20 cellular contexts compared by ENCODE assay signal in the genomic region with DNA sequence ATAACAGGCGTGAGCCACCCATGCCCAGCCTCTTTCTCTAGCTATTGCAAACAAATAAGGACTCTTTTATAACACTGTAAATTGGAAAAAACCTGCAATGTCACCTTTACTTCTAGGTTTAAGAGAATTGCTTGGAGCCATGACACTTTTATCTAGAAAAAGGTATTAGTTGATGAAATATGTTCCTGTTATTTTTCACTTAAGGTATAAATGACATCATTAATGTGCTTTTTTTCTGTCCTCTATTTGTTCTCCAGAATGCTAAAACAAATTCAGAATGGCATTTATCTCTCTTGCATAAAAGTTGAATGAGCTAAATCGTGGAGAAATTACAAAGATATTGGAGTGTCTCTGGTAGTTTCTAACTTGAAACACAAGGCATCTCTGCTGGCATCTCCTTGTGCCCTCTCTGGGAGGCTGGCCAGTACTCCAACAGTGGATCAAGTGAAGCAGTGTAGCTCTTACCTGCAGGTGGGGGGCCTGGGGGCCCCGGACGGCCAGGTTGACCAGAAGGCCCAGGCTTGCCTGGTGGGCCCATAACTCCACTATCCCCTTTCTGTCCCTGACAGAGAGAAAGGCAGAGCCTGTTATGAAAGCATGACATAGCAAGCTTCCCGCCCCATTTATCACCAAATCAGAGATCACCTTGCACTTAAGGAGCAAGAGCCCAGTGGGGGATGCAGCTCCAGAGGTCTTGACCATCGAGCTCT. TPM values are rescaled to one million over a fixed set of nuclear protein-coding genes. Genes with fewer than 3 reads are reported as not detected.
DNase-seq lines count a peak whose midpoint lies in the region; ATAC-seq, FAIRE-seq and TF ChIP-seq lines count a peak whose summit lies in the region.
"Had no signal": no experiment of that assay in that cellular context is flagged by ENCODE, and none has a peak within 500 bp of the region (broad histone marks: within the 10 kb centered on the region; RNA-seq: fewer than 3 reads in every experiment).

No MANE protein-coding gene starts in this region.

- TF ChIP-seq RAD21 in K562 (CRISPR knock-in tag; conservative IDR thresholded peaks at IDR 0.05 in 1 of 2, IDR thresholded peaks at IDR 0.05 in 1 of 2), result no peak

- H3K27me3 ChIP-seq in K562 (ENCODE audit: control insufficient read depth in 2 of 2, insufficient read depth in 2 of 2, low read length in 2 of 2) (peaks cover 24 to 28% of the 10 kb centered on the region in 2 experiments), psoas muscle (ENCODE audit: insufficient read depth in 3 of 3, low read length in 2 of 3) (no peaks in the 10 kb centered on the region), aorta (ENCODE audit: control insufficient read depth in 1 of 2, insufficient read depth in 2 of 2, low read length in 1 of 2) (no peaks in the 10 kb centered on the region)

- no peak overlapping the region for H2AFZ ChIP-seq in K562 (ENCODE audit: low read depth, low read length)

- intact Hi-C loops in natural killer cell (cut with micrococcal nuclease), result loop anchor here (5.0 kb wide), 1 partner anchor 56 kb away; the partner anchor contains the start of gene COLQ
- intact Hi-C loops in K562 (cut with micrococcal nuclease), result no loop called here
- intact Hi-C loops in psoas muscle (cut with DNase I), result loop anchor here (5.0 to 10.0 kb wide), 2 partner anchors 46 to 89 kb away; no protein-coding TSS in a partner anchor
- intact Hi-C loops in aorta (cut with DNase I), result no loop called here

- H3K4me3 ChIP-seq in K562 (no peak overlapping the region), psoas muscle (no peak overlapping the region), aorta (ENCODE audit: low read length in 2 of 2) (no peak overlapping the region)
- H3K4me3 ChIP-seq: HAP-1 had no signal

- no peak for TF ChIP-seq EP300 in K562 (IDR thresholded peaks at IDR 0.05; ENCODE audit: low read length)

- no peak for TF ChIP-seq POLR2A in K562 (conservative IDR thresholded peaks at IDR 0.05)

- peak overlapping the region; percentile 77 for H3K4me3 Mint-ChIP-seq in natural killer cell
- H3K4me3 Mint-ChIP-seq in natural killer cell treated with Interleukin-12 subunit alpha and Interleukin-12 subunit beta and Interleukin-15 and Interleukin-18, amount 100 ng/mL, for 72 hours, result no peak overlapping the region
- H3K4me3 Mint-ChIP-seq: B cell; CD14-positive monocyte; CD8-positive, alpha-beta T cell; HFFc6 had no signal

- H3K27ac ChIP-seq in K562 (ENCODE audit: extremely low read depth, low read depth, low read length), result no peak overlapping the region
- peak overlapping the region; percentile 89 for H3K27ac ChIP-seq in psoas muscle
- H3K27ac ChIP-seq in aorta (ENCODE audit: low read depth in 1 of 2, low read length in 2 of 2), result no peak overlapping the region

- H3K4me1 ChIP-seq in K562 (replicated peaks in 1 of 2; ENCODE audit: control insufficient read depth in 2 of 2, insufficient read depth in 2 of 2, low read length in 2 of 2) (peaks cover 0 to 7% of the 10 kb centered on the region in 2 experiments; a peak in 2 of 5 replicates), psoas muscle (peaks cover 23% of the 10 kb centered on the region), aorta (ENCODE audit: control insufficient read depth in 1 of 2, insufficient read depth in 2 of 2, low read length in 2 of 2) (peaks cover 0 to 3% of the 10 kb centered on the region in 2 donors)
- H3K4me1 ChIP-seq: HAP-1 had no signal

- POLR2A ChIA-PET in K562 (lab: Yijun Ruan, JAX), result interaction anchor here (0.8 to 1.4 kb wide), 6 partner anchors 10 to 367 kb away, joined by 3 to 6 read pairs (median 3); partner anchors contain the start of gene RBSN

- DNase-seq in natural killer cell, result no peak
- DNase-seq in natural killer cell treated with Interleukin-12 subunit alpha and Interleukin-12 subunit beta and Interleukin-15 and Interleukin-18, amount 100 ng/mL, for 72 hours (ENCODE audit: low spot score), result no peak
- no peak for DNase-seq in K562 (ENCODE audit: extremely low read depth in 1 of 4, low spot score in 3 of 4)
- DNase-seq in psoas muscle, result no peak
- no peak for DNase-seq in DMS114 treated with DMSO at 0.1 percent for 48 hours (lab: John Stamatoyannopoulos, UW; ENCODE audit: unreplicated experiment)
- no peak for DNase-seq in aorta
- DNase-seq: CD8-positive, alpha-beta T cell; COR-L47; DND-41; GDM1; HFFc6 had no signal

- WGBS in K562 (ENCODE audit: insufficient coverage, low coverage, missing lambda C conversion rate), result 12% methylated on average over 6 of the region's 6 CpGs
- WGBS in psoas muscle, 3 donors, result 63 to 94% (median 91%) methylated on average over 6 of the region's 6 CpGs
- 95 to 97% methylated on average over 6 of the region's 6 CpGs for WGBS in aorta, 2 donors

- no TSS peak for BruUV-seq in K562 (replicated peaks; lab: Mats Ljungman, UMichigan)

- no peak overlapping the region for H3K9ac ChIP-seq in K562 (ENCODE audit: insufficient read depth in 1 of 2, low read depth in 2 of 2, low read length in 2 of 2)

- H3K9me3 Mint-ChIP-seq in natural killer cell, result no peaks in the 10 kb centered on the region
- H3K9me3 Mint-ChIP-seq in natural killer cell treated with Interleukin-12 subunit alpha and Interleukin-12 subunit beta and Interleukin-15 and Interleukin-18, amount 100 ng/mL, for 72 hours, result peaks cover 2% of the 10 kb centered on the region
- H3K9me3 Mint-ChIP-seq: CD8-positive, alpha-beta T cell; HFFc6 had no signal

- TF ChIP-seq CTCF in natural killer cell (IDR thresholded peaks at IDR 0.05) (no peak), K562 (IDR thresholded peaks at IDR 0.05 in 2 of 3, conservative IDR thresholded peaks at IDR 0.05 in 1 of 3; ENCODE audit: insufficient read depth in 2 of 3, low read depth in 1 of 3, low read length in 3 of 3) (no peak), psoas muscle (IDR thresholded peaks at IDR 0.05) (no peak)

- H3K4me1 Mint-ChIP-seq in natural killer cell, result peaks cover 51 to 67% of the 10 kb centered on the region in 2 donors
- H3K4me1 Mint-ChIP-seq in natural killer cell treated with Interleukin-12 subunit alpha and Interleukin-12 subunit beta and Interleukin-15 and Interleukin-18, amount 100 ng/mL, for 72 hours (ENCODE audit: low read depth in 2 of 2), result peaks cover 32 to 40% of the 10 kb centered on the region in 2 donors
- H3K4me1 Mint-ChIP-seq: B cell had no signal

- H3K9me3 ChIP-seq in K562 (replicated peaks; ENCODE audit: control insufficient read depth, insufficient read depth, low read depth, low read length) (no peaks in the 10 kb centered on the region), psoas muscle (no peaks in the 10 kb centered on the region), aorta (ENCODE audit: control insufficient read depth, low read length) (no peaks in the 10 kb centered on the region)
- H3K9me3 ChIP-seq: HAP-1 had no signal

- H4K20me1 ChIP-seq in K562 (replicated peaks; ENCODE audit: control insufficient read depth, insufficient read depth, low read length), result no peaks in the 10 kb centered on the region

- peak overlapping the region; percentile 94 to 95 for H3K27ac Mint-ChIP-seq in natural killer cell
- H3K27ac Mint-ChIP-seq in natural killer cell treated with Interleukin-12 subunit alpha and Interleukin-12 subunit beta and Interleukin-15 and Interleukin-18, amount 100 ng/mL, for 72 hours, result peak overlapping the region in 1 of 2 donors; percentile 94
- H3K27ac Mint-ChIP-seq: B cell, CD14-positive monocyte, HFFc6 had no signal

- H3K36me3 ChIP-seq in K562 (ENCODE audit: control insufficient read depth, insufficient read depth, low read length), result no peaks in the 10 kb centered on the region
- H3K36me3 ChIP-seq in psoas muscle (ENCODE audit: insufficient read depth in 1 of 2, low read depth in 1 of 2), result peaks cover 2 to 20% of the 10 kb centered on the region in 2 donors
- H3K36me3 ChIP-seq in aorta (ENCODE audit: control insufficient read depth in 1 of 2, insufficient read depth in 2 of 2, low read length in 1 of 2), result peaks cover 0 to 2% of the 10 kb centered on the region in 2 donors
- H3K36me3 ChIP-seq: HAP-1 had no signal

- ATAC-seq in natural killer cell (no peak), K562 (peak; percentile 46; the same call in 2 of the 3 replicates), psoas muscle (no peak), GM21723 (IDR thresholded peaks at IDR 0.05; ENCODE audit: unreplicated experiment) (no peak), aorta (ENCODE audit: low FRiP score) (no peak)
- ATAC-seq in natural killer cell treated with Interleukin-12 subunit alpha and Interleukin-12 subunit beta and Interleukin-15 and Interleukin-18, amount 100 ng/mL, for 72 hours, result no peak
- ATAC-seq: CD8-positive, alpha-beta T cell had no signal

- no peaks in the 10 kb centered on the region for H3K79me2 ChIP-seq in K562 (ENCODE audit: control insufficient read depth, insufficient read depth, low read length)

- no peak for FAIRE-seq in K562 (lab: Jason Lieb, UNC)
- FAIRE-seq: A204.1, D721Med, GM19239, H1, HTR-8/SVneo had no signal

- H3K27me3 Mint-ChIP-seq in natural killer cell (ENCODE audit: low read depth in 2 of 2), result no peaks in the 10 kb centered on the region
- H3K27me3 Mint-ChIP-seq in natural killer cell treated with Interleukin-12 subunit alpha and Interleukin-12 subunit beta and Interleukin-15 and Interleukin-18, amount 100 ng/mL, for 72 hours, result no peaks in the 10 kb centered on the region
- H3K27me3 Mint-ChIP-seq: B cell had no signal

- H3K4me2 ChIP-seq in K562 (ENCODE audit: insufficient read depth, low read length), result no peak overlapping the region

- no peaks in the 10 kb centered on the region for H3K9me1 ChIP-seq in K562 (ENCODE audit: control insufficient read depth, insufficient read depth, low read length)

- no peaks in the 10 kb centered on the region for H3K36me3 Mint-ChIP-seq in natural killer cell
- H3K36me3 Mint-ChIP-seq in natural killer cell treated with Interleukin-12 subunit alpha and Interleukin-12 subunit beta and Interleukin-15 and Interleukin-18, amount 100 ng/mL, for 72 hours, result no peaks in the 10 kb centered on the region
- H3K36me3 Mint-ChIP-seq: CD14-positive monocyte; CD8-positive, alpha-beta T cell had no signal

- CTCF ChIA-PET in K562 (lab: Yijun Ruan, JAX; ENCODE audit: low intra/inter-chr PET ratio), result no interaction called here

- in situ Hi-C loops in K562 (cut with MboI), result no loop called here

RNA-seq across cellular contexts. Expression of gene EAF1, which starts 38.6 kb away (rescaled TPM):
- 10 to 100 TPM; 39.7 to 45.8 (median 41.5) TPM for total RNA-seq in natural killer cell
- total RNA-seq in natural killer cell treated with Interleukin-12 subunit alpha and Interleukin-12 subunit beta and Interleukin-15 and Interleukin-18, amount 100 ng/mL, for 72 hours, result 10 to 100 TPM; 41.8 to 74.3 TPM
- 7.2 and 11.4 TPM in 2 replicates for total RNA-seq in K562 (2011; cell fraction: chromatin; rRNA removed; ENCODE audit: low replicate concordance)
- 5.0 and 7.5 TPM in 2 replicates for total RNA-seq in K562 (2011; cell fraction: nucleolus; rRNA removed)
- total RNA-seq in K562 (2011; cell fraction: nucleoplasm; rRNA removed), result 10.2 and 14.3 TPM in 2 replicates
- total RNA-seq in K562 (2014; rRNA removed), result 26.8 and 32.4 TPM in 2 replicates
- total RNA-seq in K562 (2014; rRNA removed; fragmentation: Illumina TruSeq; extraction: Trizol), result 21.6 and 22.8 TPM in 2 replicates
- total RNA-seq in K562 (2015; rRNA removed; fragmentation: Illumina TruSeq; extraction: Trizol), result 20.8 and 22.7 TPM in 2 replicates
- total RNA-seq in K562 (2021), result 20.4 and 21.9 TPM in 2 replicates
- 16.8 and 19.5 TPM in 2 replicates for polyA plus RNA-seq in K562 (2011; rRNA removed)
- polyA plus RNA-seq in K562 (2011; cell fraction: cytosol; rRNA removed), result 18.2 and 19.9 TPM in 2 replicates
- polyA plus RNA-seq in K562 (2011; cell fraction: nucleus; rRNA removed), result 9.4 and 10.7 TPM in 2 replicates
- 16.7 and 18.2 TPM in 2 replicates for polyA plus RNA-seq in K562 (2012)
- polyA plus RNA-seq in K562 (2014; fragmentation: Illumina TruSeq; extraction: Trizol), result 20.7 and 22.6 TPM in 2 replicates
- polyA plus RNA-seq in K562 (2014; fragmentation: Nextera tagmentation; extraction: Ambion mirVana), result 10 to 100 TPM in 1 of 2 experiments, 1 to 10 TPM in 1; 7.0 to 10.9 TPM
- 19.0 and 22.0 TPM in 2 replicates for polyA plus RNA-seq in K562 (2014; rRNA removed)
- polyA minus RNA-seq in K562 (2011; rRNA and poly(A)+ RNA removed), result 27.8 and 31.9 TPM in 2 replicates
- 19.7 and 21.1 TPM in 2 replicates for polyA minus RNA-seq in K562 (2011; cell fraction: cytosol; rRNA and poly(A)+ RNA removed)
- polyA minus RNA-seq in K562 (2011; cell fraction: nucleus; rRNA and poly(A)+ RNA removed), result 8.9 and 10.6 TPM in 2 replicates
- 10 to 100 TPM in 2 of 4 donors, 1 to 10 TPM in 2; 9.3 to 16.0 (median 9.8) TPM for total RNA-seq in psoas muscle
- 10 to 100 TPM in 1 of 3 donors, 1 to 10 TPM in 2; 5.0 to 17.9 (median 9.1) TPM for polyA plus RNA-seq in psoas muscle
- total RNA-seq in aorta, result 10 to 100 TPM; 18.2 to 19.4 TPM
- 10 to 100 TPM in 1 of 2 donors, 1 to 10 TPM in 1; 7.5 to 11.0 TPM for polyA plus RNA-seq in aorta

RNA-seq across cellular contexts. Expression of gene METTL6, which starts 38.7 kb away (rescaled TPM):
- total RNA-seq in natural killer cell (10 to 100 TPM in 2 of 3 donors, 1 to 10 TPM in 1; 9.8 to 13.3 (median 11.8) TPM), K562 (2014; rRNA removed) (18.8 and 20.9 TPM in 2 replicates), K562 (2014; rRNA removed; fragmentation: Illumina TruSeq; extraction: Trizol) (32.8 and 38.7 TPM in 2 replicates), K562 (2015; rRNA removed; fragmentation: Illumina TruSeq; extraction: Trizol) (32.2 and 33.9 TPM in 2 replicates), K562 (2021) (19.9 and 21.6 TPM in 2 replicates), psoas muscle (1 to 10 TPM; 7.5 to 8.3 (median 8.1) TPM), aorta (10 to 100 TPM; 13.3 to 16.0 TPM)
- 10 to 100 TPM; 17.6 to 22.8 TPM for total RNA-seq in natural killer cell treated with Interleukin-12 subunit alpha and Interleukin-12 subunit beta and Interleukin-15 and Interleukin-18, amount 100 ng/mL, for 72 hours
- 16.8 and 19.9 TPM in 2 replicates for total RNA-seq in K562 (2011; cell fraction: chromatin; rRNA removed; ENCODE audit: low replicate concordance)
- total RNA-seq in K562 (2011; cell fraction: nucleolus; rRNA removed), result 13.3 and 14.7 TPM in 2 replicates
- 20.2 and 22.2 TPM in 2 replicates for total RNA-seq in K562 (2011; cell fraction: nucleoplasm; rRNA removed)
- polyA plus RNA-seq in K562 (2011; rRNA removed) (24.9 and 28.3 TPM in 2 replicates), K562 (2014; fragmentation: Illumina TruSeq; extraction: Trizol) (26.8 and 34.5 TPM in 2 replicates), K562 (2014; fragmentation: Nextera tagmentation; extraction: Ambion mirVana) (10 to 100 TPM; 44.1 to 61.5 TPM), K562 (2014; rRNA removed) (23.5 and 39.6 TPM in 2 replicates), psoas muscle (10 to 100 TPM in 2 of 3 donors, 1 to 10 TPM in 1; 6.5 to 18.5 (median 14.3) TPM), aorta (1 to 10 TPM; 6.7 to 8.3 TPM)
- polyA plus RNA-seq in K562 (2011; cell fraction: cytosol; rRNA removed), result 19.2 and 21.8 TPM in 2 replicates
- polyA plus RNA-seq in K562 (2011; cell fraction: nucleus; rRNA removed), result 9.8 and 10.3 TPM in 2 replicates
- 20.3 and 21.8 TPM in 2 replicates for polyA plus RNA-seq in K562 (2012)
- polyA minus RNA-seq in K562 (2011; rRNA and poly(A)+ RNA removed), result 30.4 and 36.7 TPM in 2 replicates
- 9.5 and 10.0 TPM in 2 replicates for polyA minus RNA-seq in K562 (2011; cell fraction: cytosol; rRNA and poly(A)+ RNA removed)
- polyA minus RNA-seq in K562 (2011; cell fraction: nucleus; rRNA and poly(A)+ RNA removed), result 9.7 and 11.9 TPM in 2 replicates

RNA-seq across cellular contexts. Expression of gene COLQ, which starts 55.5 kb away (rescaled TPM):
- total RNA-seq in natural killer cell (10 to 100 TPM; 37.7 to 60.7 (median 55.8) TPM), K562 (2014; rRNA removed) (0.04 TPM in 1 of 2 replicates, not detected in the other), K562 (2014; rRNA removed; fragmentation: Illumina TruSeq; extraction: Trizol) (0.04 TPM in 1 of 2 replicates, not detected in the other), K562 (2015; rRNA removed; fragmentation: Illumina TruSeq; extraction: Trizol) (0.15 and 0.36 TPM in 2 replicates), K562 (2021) (0.27 TPM in 1 of 2 replicates, not detected in the other), psoas muscle (10 to 100 TPM in 2 of 4 donors, 1 to 10 TPM in 2; 4.6 to 18.2 (median 11.1) TPM), aorta (10 to 100 TPM; 10.7 to 18.7 TPM)
- total RNA-seq in natural killer cell treated with Interleukin-12 subunit alpha and Interleukin-12 subunit beta and Interleukin-15 and Interleukin-18, amount 100 ng/mL, for 72 hours, result 10 to 100 TPM in 1 of 2 donors, 1 to 10 TPM in 1; 7.8 to 31.8 TPM
- 0.16 and 0.23 TPM in 2 replicates for total RNA-seq in K562 (2011; cell fraction: chromatin; rRNA removed; ENCODE audit: low replicate concordance)
- 0.33 TPM in 1 of 2 replicates, not detected in the other for total RNA-seq in K562 (2011; cell fraction: nucleolus; rRNA removed)
- 0.73 TPM in 1 of 2 replicates, not detected in the other for total RNA-seq in K562 (2011; cell fraction: nucleoplasm; rRNA removed)
- polyA plus RNA-seq in K562 (2011; rRNA removed) (0.24 TPM in 1 of 2 replicates, not detected in the other), K562 (2014; fragmentation: Illumina TruSeq; extraction: Trizol) (0.19 and 0.27 TPM in 2 replicates), K562 (2014; fragmentation: Nextera tagmentation; extraction: Ambion mirVana) (not detected), K562 (2014; rRNA removed) (0.05 and 0.25 TPM in 2 replicates), psoas muscle (10 to 100 TPM in 1 of 3 donors, 1 to 10 TPM in 2; 6.9 to 12.3 (median 9.7) TPM), aorta (10 to 100 TPM in 1 of 2 donors, 1 to 10 TPM in 1; 1.8 to 16.6 TPM)
- polyA plus RNA-seq in K562 (2011; cell fraction: cytosol; rRNA removed), result 0.10 and 0.16 TPM in 2 replicates
- polyA plus RNA-seq in K562 (2011; cell fraction: nucleus; rRNA removed), result 0.81 and 1.1 TPM in 2 replicates
- 0.04 and 0.14 TPM in 2 replicates for polyA plus RNA-seq in K562 (2012)
- polyA minus RNA-seq in K562 (2011; rRNA and poly(A)+ RNA removed), result not detected in 2 replicates
- not detected in 2 replicates for polyA minus RNA-seq in K562 (2011; cell fraction: cytosol; rRNA and poly(A)+ RNA removed)
- polyA minus RNA-seq in K562 (2011; cell fraction: nucleus; rRNA and poly(A)+ RNA removed), result not detected in 2 replicates

Comparison
In these comparisons a context has a peak if more than half of its experiments do, and no peak if none do; other contexts are left out.
1. intact Hi-C loops: an anchor here in natural killer cell (5.0 kb wide) and psoas muscle (5.0 to 10.0 kb wide); none called in K562 and aorta.